ENCODE assay signal across 30 cellular contexts in the genomic region with DNA sequence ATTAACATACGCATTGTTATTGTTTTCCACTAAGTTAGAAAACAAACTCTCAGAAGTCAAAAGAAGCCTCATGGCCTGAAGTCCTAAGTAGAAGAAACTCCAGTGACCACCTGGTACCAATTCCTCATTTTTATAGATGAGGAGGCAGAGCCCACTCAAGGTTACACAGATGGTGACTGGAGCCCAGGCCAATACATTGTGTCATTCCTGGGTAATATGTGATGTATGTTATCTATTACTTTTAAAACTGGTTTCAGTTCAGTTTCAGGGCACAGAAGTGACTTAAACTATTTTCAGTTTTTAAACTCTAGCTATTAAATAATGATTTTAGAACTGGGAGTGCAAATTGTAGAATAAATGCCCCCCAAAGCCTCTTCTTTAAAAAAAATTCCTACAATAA.
DNase-seq lines count a peak whose midpoint lies in the region; ATAC-seq and TF ChIP-seq lines count a peak whose summit lies in the region.
"Had no signal": no experiment of that assay in that cellular context is flagged by ENCODE, and none has a peak within 500 bp of the region (broad histone marks: within the 10 kb centered on the region; RNA-seq: fewer than 3 reads in every experiment).

No MANE protein-coding gene starts in this region.

- ATAC-seq in GM18508 (IDR thresholded peaks at IDR 0.05; ENCODE audit: insufficient read depth, unreplicated experiment) (peak; percentile 83), GM19395 (IDR thresholded peaks at IDR 0.05; ENCODE audit: unreplicated experiment) (peak; percentile 59), HG02642 (IDR thresholded peaks at IDR 0.05; ENCODE audit: poor library complexity, unreplicated experiment) (peak; percentile 54), HG03159 (IDR thresholded peaks at IDR 0.05; ENCODE audit: unreplicated experiment) (peak; percentile 80), HG02759 (IDR thresholded peaks at IDR 0.05; ENCODE audit: unreplicated experiment) (no peak), HG03097 (IDR thresholded peaks at IDR 0.05; ENCODE audit: low FRiP score, unreplicated experiment) (no peak)
- ATAC-seq: activated CD4-positive, CD25-positive, alpha-beta regulatory T cell treated with anti-CD3 and anti-CD28 coated beads, Interleukin-2, amount 50 U/mL, for 24 hours; mucosa of descending colon; Right ventricle myocardium inferior had no signal

- no peaks in the 10 kb centered on the region for H3K36me3 Mint-ChIP-seq in activated T-helper 2 cell treated with anti-CD3 and anti-CD28 coated beads, Interferon-gamma antibody, Interleukin-2, Interleukin-4, amounts not matched to agents 10 μg/mL and 5 μg/mL and 100 μg/mL, durations not matched to agents 14 hours and 24 hours and 36 hours (ENCODE audit: low read depth)
- H3K36me3 Mint-ChIP-seq: activated CD4-positive, alpha-beta memory T cell treated with anti-CD3 and anti-CD28 coated beads for 36 hours; activated naive CD4-positive, alpha-beta T cell treated with anti-CD3 and anti-CD28 coated beads, Interleukin-2, amount 10 ng/mL, durations not matched to agents 7 days and 5 days; CD14-positive monocyte; IgD-negative memory B cell had no signal

- H3K27ac Mint-ChIP-seq in activated T-helper 2 cell treated with anti-CD3 and anti-CD28 coated beads, Interferon-gamma antibody, Interleukin-2, Interleukin-4, amounts not matched to agents 10 μg/mL and 5 μg/mL and 100 μg/mL, durations not matched to agents 14 hours and 24 hours and 36 hours, result no peak overlapping the region
- H3K27ac Mint-ChIP-seq: activated CD4-positive, alpha-beta memory T cell treated with anti-CD3 and anti-CD28 coated beads for 36 hours; activated naive CD4-positive, alpha-beta T cell treated with anti-CD3 and anti-CD28 coated beads, Interleukin-2, amount 10 ng/mL, durations not matched to agents 7 days and 5 days; CD14-positive monocyte; dendritic cell treated with granulocyte-macrophage colony-stimulating factor and Interleukin-4, amounts not matched to agents 40 ng/mL and 50 ng/mL, for 4 days; IgD-negative memory B cell; nephron; T-helper 1 cell treated with Interleukin-12 subunit alpha and Interleukin-12 subunit beta and Interleukin-4 antibody, amounts not matched to agents 30 μg/mL and 1 μg/mL, for 36 hours had no signal

- no peaks in the 10 kb centered on the region for H3K27me3 ChIP-seq in tibial nerve
- H3K27me3 ChIP-seq: adrenal gland had no signal

- no peak for DNase-seq in tibial nerve (ENCODE audit: low spot score in 2 of 2)
- DNase-seq in activated T-helper 2 cell treated with anti-CD3 and anti-CD28 coated beads, Interferon-gamma antibody, Interleukin-2, Interleukin-4, amounts not matched to agents 10 μg/mL and 5 μg/mL and 100 μg/mL, durations not matched to agents 14 hours and 24 hours and 36 hours (ENCODE audit: low spot score), result no peak
- DNase-seq: activated CD4-positive, alpha-beta memory T cell treated with anti-CD3 and anti-CD28 coated beads for 36 hours; activated naive CD4-positive, alpha-beta T cell treated with anti-CD3 and anti-CD28 coated beads, Interleukin-2, amount 10 ng/mL, durations not matched to agents 7 days and 5 days; adrenal gland; Caco-2; central memory CD4-positive, alpha-beta T cell; DMS79 treated with DMSO at 0.1 percent for 48 hours; GDM1; mammary epithelial cell; mucosa of descending colon; NCI-H1092; NCI-H187 treated with DMSO at 0.1 percent for 48 hours; NCI-H524 treated with DMSO at 0.1 percent for 48 hours; SK-N-SH; stimulated activated CD4-positive, alpha-beta T cell treated with anti-CD3 and anti-CD28 coated beads, Interleukin-4, amount 100 ng/mL, for 24 hours; tibial artery had no signal

- intact Hi-C loops in activated T-helper 2 cell treated with anti-CD3 and anti-CD28 coated beads, Interferon-gamma antibody, Interleukin-2, Interleukin-4, amounts not matched to agents 10 μg/mL and 5 μg/mL and 100 μg/mL, durations not matched to agents 14 hours and 24 hours and 36 hours (cut with micrococcal nuclease), result no loop called here

- H3K4me3 ChIP-seq in tibial nerve, result no peak overlapping the region
- H3K4me3 ChIP-seq: adrenal gland, mucosa of descending colon, tibial artery had no signal

- TF ChIP-seq CTCF in tibial nerve (IDR thresholded peaks at IDR 0.05), result no peak

- no peaks in the 10 kb centered on the region for H3K4me1 Mint-ChIP-seq in activated T-helper 2 cell treated with anti-CD3 and anti-CD28 coated beads, Interferon-gamma antibody, Interleukin-2, Interleukin-4, amounts not matched to agents 10 μg/mL and 5 μg/mL and 100 μg/mL, durations not matched to agents 14 hours and 24 hours and 36 hours (ENCODE audit: low read depth)
- H3K4me1 Mint-ChIP-seq: activated naive CD4-positive, alpha-beta T cell treated with anti-CD3 and anti-CD28 coated beads, Interleukin-2, amount 10 ng/mL, durations not matched to agents 7 days and 5 days; CD14-positive monocyte; nephron had no signal

- H3K27me3 Mint-ChIP-seq in activated T-helper 2 cell treated with anti-CD3 and anti-CD28 coated beads, Interferon-gamma antibody, Interleukin-2, Interleukin-4, amounts not matched to agents 10 μg/mL and 5 μg/mL and 100 μg/mL, durations not matched to agents 14 hours and 24 hours and 36 hours (ENCODE audit: low read depth), result peaks cover 2% of the 10 kb centered on the region
- H3K27me3 Mint-ChIP-seq: dendritic cell treated with granulocyte-macrophage colony-stimulating factor and Interleukin-4, amounts not matched to agents 40 ng/mL and 50 ng/mL, for 4 days had no signal

- 94 to 97% methylated on average over 1 of the region's 1 CpG for WGBS in tibial nerve, 2 donors

- H3K4me1 ChIP-seq in tibial nerve, result no peaks in the 10 kb centered on the region
- H3K4me1 ChIP-seq: adrenal gland, Caco-2, tibial artery had no signal

- H3K4me3 Mint-ChIP-seq in activated T-helper 2 cell treated with anti-CD3 and anti-CD28 coated beads, Interferon-gamma antibody, Interleukin-2, Interleukin-4, amounts not matched to agents 10 μg/mL and 5 μg/mL and 100 μg/mL, durations not matched to agents 14 hours and 24 hours and 36 hours (ENCODE audit: low read depth), result no peak overlapping the region
- H3K4me3 Mint-ChIP-seq: activated CD4-positive, alpha-beta memory T cell treated with anti-CD3 and anti-CD28 coated beads for 36 hours; activated naive CD4-positive, alpha-beta T cell treated with anti-CD3 and anti-CD28 coated beads, Interleukin-2, amount 10 ng/mL, durations not matched to agents 7 days and 5 days; CD14-positive monocyte; dendritic cell treated with granulocyte-macrophage colony-stimulating factor and Interleukin-4, amounts not matched to agents 40 ng/mL and 50 ng/mL, for 4 days; IgD-negative memory B cell; nephron; T-helper 1 cell treated with Interleukin-12 subunit alpha and Interleukin-12 subunit beta and Interleukin-4 antibody, amounts not matched to agents 30 μg/mL and 1 μg/mL, for 36 hours had no signal

- H3K9me3 ChIP-seq in tibial nerve, result no peaks in the 10 kb centered on the region
- H3K9me3 ChIP-seq: adrenal gland, Caco-2, mucosa of descending colon, SK-N-SH had no signal

- no peak for TF ChIP-seq POLR2A in tibial nerve (IDR thresholded peaks at IDR 0.05)

- no peak overlapping the region for H3K27ac ChIP-seq in tibial nerve
- H3K27ac ChIP-seq: adrenal gland, tibial artery had no signal

- H3K36me3 ChIP-seq in tibial nerve, result no peaks in the 10 kb centered on the region
- H3K36me3 ChIP-seq: adrenal gland, tibial artery had no signal

- no peaks in the 10 kb centered on the region for H3K9me3 Mint-ChIP-seq in activated T-helper 2 cell treated with anti-CD3 and anti-CD28 coated beads, Interferon-gamma antibody, Interleukin-2, Interleukin-4, amounts not matched to agents 10 μg/mL and 5 μg/mL and 100 μg/mL, durations not matched to agents 14 hours and 24 hours and 36 hours
- H3K9me3 Mint-ChIP-seq: activated CD4-positive, alpha-beta memory T cell treated with anti-CD3 and anti-CD28 coated beads for 36 hours; activated naive CD4-positive, alpha-beta T cell treated with anti-CD3 and anti-CD28 coated beads, Interleukin-2, amount 10 ng/mL, durations not matched to agents 7 days and 5 days; dendritic cell treated with granulocyte-macrophage colony-stimulating factor and Interleukin-4, amounts not matched to agents 40 ng/mL and 50 ng/mL, for 4 days; nephron; T-helper 1 cell treated with Interleukin-12 subunit alpha and Interleukin-12 subunit beta and Interleukin-4 antibody, amounts not matched to agents 30 μg/mL and 1 μg/mL, for 36 hours had no signal

- no peak for TF ChIP-seq EP300 in tibial nerve (IDR thresholded peaks at IDR 0.05)

Comparison
In these comparisons a context has a peak if more than half of its experiments do, and no peak if none do; other contexts are left out.
1. ATAC-seq: peak in GM18508 (single experiment), GM19395 (single experiment), HG02642 (single experiment) and HG03159 (single experiment); none in HG02759 (single experiment) and HG03097 (single experiment).